37 cellular contexts compared by ENCODE assay signal in the genomic region with DNA sequence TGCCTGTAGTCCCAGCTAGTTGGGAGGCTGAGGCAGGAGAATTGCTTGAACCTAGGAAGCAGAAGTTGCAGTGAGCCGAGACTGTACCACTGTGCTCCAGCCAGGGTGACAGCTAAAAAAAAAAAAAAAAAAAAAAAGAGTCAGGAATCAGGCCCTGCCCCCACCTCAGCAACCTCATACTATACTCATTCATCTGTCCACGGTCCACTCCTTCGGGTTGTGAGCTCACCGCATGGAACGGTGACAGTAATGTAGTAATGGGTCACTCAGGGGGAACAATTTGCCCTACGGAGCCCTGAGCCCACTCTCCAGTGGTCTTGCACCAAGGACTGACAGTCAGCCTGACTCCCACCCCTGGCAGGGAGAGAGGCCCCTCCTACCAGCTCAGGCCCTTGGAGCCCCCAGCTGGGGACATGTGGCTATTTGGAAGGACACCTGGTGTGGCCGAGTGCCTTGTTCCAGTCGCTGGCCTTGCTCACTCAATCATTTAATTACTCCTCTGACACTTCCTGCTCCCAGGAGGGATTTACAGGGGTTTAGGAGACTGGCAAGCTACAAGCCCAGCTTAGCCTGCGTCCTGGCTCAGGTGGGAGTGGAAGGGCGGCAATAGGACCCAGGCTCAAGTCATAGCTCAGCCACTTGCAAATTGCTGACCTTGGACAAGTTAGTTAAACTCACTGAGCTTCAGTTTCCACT. TPM values are rescaled to one million over a fixed set of nuclear protein-coding genes. Genes with fewer than 3 reads are reported as not detected.
DNase-seq lines count a peak whose midpoint lies in the region; ATAC-seq, FAIRE-seq and TF ChIP-seq lines count a peak whose summit lies in the region.
"Had no signal": no experiment of that assay in that cellular context is flagged by ENCODE, and none has a peak within 500 bp of the region (broad histone marks: within the 10 kb centered on the region; RNA-seq: fewer than 3 reads in every experiment).

No MANE protein-coding gene starts in this region.

- TF ChIP-seq CTCF in GM23338 (conservative IDR thresholded peaks at IDR 0.05; ENCODE audit: low read depth in 2 of 2) (no peak), H1 (IDR thresholded peaks at IDR 0.05; ENCODE audit: control extremely low read depth in 1 of 3, insufficient read depth in 1 of 3, low read depth in 1 of 3, low read length in 3 of 3) (no peak), pancreas (IDR thresholded peaks at IDR 0.05) (no peak)

- H2BK5ac ChIP-seq in H1 (ENCODE audit: low read depth, low read length), result no peak overlapping the region

- H3K9me3 Mint-ChIP-seq in GM23338 (no peaks in the 10 kb centered on the region), immature natural killer cell (no peaks in the 10 kb centered on the region)
- H3K9me3 Mint-ChIP-seq in activated T-helper 2 cell treated with anti-CD3 and anti-CD28 coated beads, Interferon-gamma antibody, Interleukin-2, Interleukin-4, amounts not matched to agents 10 μg/mL and 5 μg/mL and 100 μg/mL, durations not matched to agents 14 hours and 24 hours and 36 hours, result no peaks in the 10 kb centered on the region
- H3K9me3 Mint-ChIP-seq: activated CD4-positive, alpha-beta T cell treated with anti-CD3 and anti-CD28 coated beads, Interleukin-2, amount 10 ng/mL, durations not matched to agents 24 days and 14 days; naive thymus-derived CD8-positive, alpha-beta T cell; T-cell had no signal

- no peak for DNase-seq in GM23338 (ENCODE audit: low spot score)
- DNase-seq in NCI-H524 treated with DMSO at 0.1 percent for 48 hours (lab: John Stamatoyannopoulos, UW), result peak; percentile 45
- no peak for DNase-seq in H1 (ENCODE audit: low read depth in 1 of 2, low spot score in 2 of 2)
- DNase-seq in pancreas, result no peak
- DNase-seq in OCI-M2 (lab: John Stamatoyannopoulos, UW; ENCODE audit: unreplicated experiment), result no peak
- DNase-seq in immature natural killer cell, result no peak
- no peak for DNase-seq in activated T-helper 2 cell treated with anti-CD3 and anti-CD28 coated beads, Interferon-gamma antibody, Interleukin-2, Interleukin-4, amounts not matched to agents 10 μg/mL and 5 μg/mL and 100 μg/mL, durations not matched to agents 14 hours and 24 hours and 36 hours (ENCODE audit: low spot score)
- DNase-seq in GM19240 (ENCODE audit: insufficient read length, low spot score), result no peak
- DNase-seq: activated CD4-positive, alpha-beta T cell treated with anti-CD3 and anti-CD28 coated beads, Interleukin-2, amount 10 ng/mL, durations not matched to agents 24 days and 14 days; activated CD8-positive, alpha-beta memory T cell treated with anti-CD3 and anti-CD28 coated beads for 24 hours; activated gamma-delta T cell; activated T-cell treated with anti-CD3 and anti-CD28 coated beads for 4 hours; Caco-2; colonic mucosa; effector memory CD4-positive, alpha-beta T cell; erythroblast; head of caudate nucleus; kidney; lower lobe of right lung; MM.1S; naive thymus-derived CD8-positive, alpha-beta T cell; NCI-H1105 treated with DMSO at 0.1 percent for 48 hours; NCI-H2081 treated with DMSO at 0.1 percent for 48 hours; NCI-H2227 treated with DMSO at 0.1 percent for 48 hours; NCI-H748 treated with DMSO at 0.1 percent for 48 hours; RPMI8226; SJCRH30; stimulated activated CD4-positive, alpha-beta T cell treated with anti-CD3 and anti-CD28 coated beads, Interleukin-1b, Interleukin-23, amount 100 ng/mL, for 48 hours; stimulated activated naive CD4-positive, alpha-beta T cell treated with Interleukin-2 at 50 U/mL for 16 hours; T-cell; upper lobe of right lung had no signal

- H3K4me3 ChIP-seq in GM23338, result no peak overlapping the region
- H3K4me3 ChIP-seq in H1 (ENCODE audit: extremely low read depth in 1 of 4, insufficient read depth in 2 of 4, low read depth in 3 of 4, low read length in 4 of 4), result no peak overlapping the region
- H3K4me3 ChIP-seq in pancreas, result no peak overlapping the region
- H3K4me3 ChIP-seq: colonic mucosa, lower lobe of right lung, SJCRH30, suprapubic skin, upper lobe of right lung had no signal

- H3K4me2 ChIP-seq in GM23338, result 0 out of 2 replicates have a peak overlapping the region, but pooled peaks have one; percentile 38
- H3K4me2 ChIP-seq in H1 (ENCODE audit: insufficient read depth in 1 of 2, low read depth in 2 of 2, low read length in 2 of 2), result no peak overlapping the region
- H3K4me2 ChIP-seq: KMS-11 had no signal

- no peaks in the 10 kb centered on the region; the same call in 1 of the 2 replicates for H3K23me2 ChIP-seq in H1 (ENCODE audit: low read depth, low read length)

- TF ChIP-seq POLR2A in H1 (IDR thresholded peaks at IDR 0.05; ENCODE audit: control extremely low read depth in 1 of 2, low read depth in 2 of 2, low read length in 2 of 2), result no peak

- no peak for TF ChIP-seq EP300 in H1 (IDR thresholded peaks at IDR 0.05; ENCODE audit: borderline replicate concordance in 1 of 2, low read depth in 2 of 2, low read length in 2 of 2)

- peaks cover 3% of the 10 kb centered on the region; the same call in 1 of the 2 replicates for H3F3A ChIP-seq in GM23338 (replicated peaks; ENCODE audit: low read depth)

- peak overlapping the region; percentile 91; the same call in 1 of the 2 replicates for H2BK20ac ChIP-seq in H1 (ENCODE audit: low read length)

- CTCF ChIA-PET in H1 (lab: Charles Lee; ENCODE audit: partially characterized antibody), result interaction anchor here (0.6 to 9.1 kb wide), 21 partner anchors 8 to 177 kb away, joined by 3 to 129 read pairs (median 4); a partner anchor contains a TSS

- no peak for TF ChIP-seq RAD21 in H1 (IDR thresholded peaks at IDR 0.05 in 1 of 2, conservative IDR thresholded peaks at IDR 0.05 in 1 of 2; ENCODE audit: low read depth in 2 of 2, low read length in 2 of 2)

- H3K79me1 ChIP-seq in H1 (ENCODE audit: low read depth, low read length), result no peaks in the 10 kb centered on the region

- H3K79me2 ChIP-seq in GM23338 (replicated peaks; ENCODE audit: insufficient read depth) (no peaks in the 10 kb centered on the region), H1 (ENCODE audit: control insufficient read depth in 1 of 2, insufficient read depth in 2 of 2, low read length in 2 of 2) (no peaks in the 10 kb centered on the region)

- H2BK12ac ChIP-seq in H1 (ENCODE audit: low read depth, low read length), result 0 out of 2 replicates have a peak overlapping the region, but pooled peaks have one; percentile 1

- no peak overlapping the region for H4K8ac ChIP-seq in H1 (ENCODE audit: extremely low read depth, insufficient read depth, low read length)

- H3K4me1 Mint-ChIP-seq in GM23338, result peaks cover 65% of the 10 kb centered on the region
- H3K4me1 Mint-ChIP-seq in immature natural killer cell, result peaks cover 9 to 11% of the 10 kb centered on the region in 2 donors
- H3K4me1 Mint-ChIP-seq in activated T-helper 2 cell treated with anti-CD3 and anti-CD28 coated beads, Interferon-gamma antibody, Interleukin-2, Interleukin-4, amounts not matched to agents 10 μg/mL and 5 μg/mL and 100 μg/mL, durations not matched to agents 14 hours and 24 hours and 36 hours (ENCODE audit: low read depth), result peaks cover 3% of the 10 kb centered on the region

- no peak overlapping the region for H3K56ac ChIP-seq in H1 (replicated peaks; ENCODE audit: insufficient read length, low read depth, low read length)

- H2AFZ ChIP-seq in GM23338, result no peak overlapping the region
- H2AFZ ChIP-seq in H1 (ENCODE audit: low read length), result no peak overlapping the region

- H3K36me3 Mint-ChIP-seq in GM23338 (ENCODE audit: low read depth) (no peaks in the 10 kb centered on the region), immature natural killer cell (no peaks in the 10 kb centered on the region)
- no peaks in the 10 kb centered on the region for H3K36me3 Mint-ChIP-seq in activated T-helper 2 cell treated with anti-CD3 and anti-CD28 coated beads, Interferon-gamma antibody, Interleukin-2, Interleukin-4, amounts not matched to agents 10 μg/mL and 5 μg/mL and 100 μg/mL, durations not matched to agents 14 hours and 24 hours and 36 hours (ENCODE audit: low read depth)
- H3K36me3 Mint-ChIP-seq: CD14-positive monocyte; naive thymus-derived CD8-positive, alpha-beta T cell; T-cell had no signal

- H3K27me3 Mint-ChIP-seq in GM23338 (ENCODE audit: insufficient read depth, low read depth, poor library complexity) (peaks cover 29% of the 10 kb centered on the region), immature natural killer cell (ENCODE audit: low read depth in 3 of 3) (peaks cover 0 to 5% (median 3%) of the 10 kb centered on the region in 3 donors)
- H3K27me3 Mint-ChIP-seq in activated T-helper 2 cell treated with anti-CD3 and anti-CD28 coated beads, Interferon-gamma antibody, Interleukin-2, Interleukin-4, amounts not matched to agents 10 μg/mL and 5 μg/mL and 100 μg/mL, durations not matched to agents 14 hours and 24 hours and 36 hours (ENCODE audit: low read depth), result peaks cover 5% of the 10 kb centered on the region

- H3K9me3 ChIP-seq in H1 (ENCODE audit: insufficient read depth in 2 of 2, low read depth in 1 of 2, low read length in 1 of 2), result no peaks in the 10 kb centered on the region
- no peaks in the 10 kb centered on the region for H3K9me3 ChIP-seq in pancreas
- H3K9me3 ChIP-seq: Caco-2, colonic mucosa, lower lobe of right lung, SJCRH30, suprapubic skin, upper lobe of right lung had no signal

- FAIRE-seq in H1 (lab: Jason Lieb, UNC), result no peak
- FAIRE-seq in pancreas (lab: Jason Lieb, UNC), result no peak
- FAIRE-seq: astrocyte, HTR-8/SVneo, kidney had no signal

- intact Hi-C loops in pancreas (cut with DNase I), result no loop called here
- intact Hi-C loops in activated T-helper 2 cell treated with anti-CD3 and anti-CD28 coated beads, Interferon-gamma antibody, Interleukin-2, Interleukin-4, amounts not matched to agents 10 μg/mL and 5 μg/mL and 100 μg/mL, durations not matched to agents 14 hours and 24 hours and 36 hours (cut with micrococcal nuclease), result no loop called here

- H3K4me3 Mint-ChIP-seq in GM23338 (no peak overlapping the region), immature natural killer cell (no peak overlapping the region)
- no peak overlapping the region for H3K4me3 Mint-ChIP-seq in activated T-helper 2 cell treated with anti-CD3 and anti-CD28 coated beads, Interferon-gamma antibody, Interleukin-2, Interleukin-4, amounts not matched to agents 10 μg/mL and 5 μg/mL and 100 μg/mL, durations not matched to agents 14 hours and 24 hours and 36 hours (ENCODE audit: low read depth)
- H3K4me3 Mint-ChIP-seq: activated CD4-positive, alpha-beta T cell treated with anti-CD3 and anti-CD28 coated beads, Interleukin-2, amount 10 ng/mL, durations not matched to agents 24 days and 14 days; CD14-positive monocyte; naive thymus-derived CD8-positive, alpha-beta T cell; T-cell had no signal

- no peak overlapping the region for H2BK120ac ChIP-seq in H1 (replicated peaks; ENCODE audit: low read depth, low read length)

- H3K4me1 ChIP-seq in GM23338 (ENCODE audit: insufficient read depth) (peaks cover 41% of the 10 kb centered on the region), H1 (replicated peaks in 1 of 4; ENCODE audit: control insufficient read depth in 3 of 4, insufficient read depth in 4 of 4, low read length in 3 of 4) (peaks cover 3 to 39% (median 21%) of the 10 kb centered on the region in 4 experiments), pancreas (no peaks in the 10 kb centered on the region)
- H3K4me1 ChIP-seq: colonic mucosa, lower lobe of right lung, SJCRH30, suprapubic skin, upper lobe of right lung had no signal

- no peak overlapping the region for H4K5ac ChIP-seq in H1 (ENCODE audit: insufficient read length, low read depth, low read length)

- H3K4ac ChIP-seq in H1 (replicated peaks; ENCODE audit: insufficient read length, low read depth, low read length), result no peak overlapping the region

- POLR2A ChIA-PET in H1 (lab: Charles Lee; ENCODE audit: partially characterized antibody), result interaction anchor here (0.8 to 1.4 kb wide), 3 partner anchors 14 to 29 kb away, joined by 3 to 6 read pairs (median 6); no protein-coding TSS in a partner anchor

- H3K27me3 ChIP-seq in GM23338 (ENCODE audit: insufficient read depth) (no peaks in the 10 kb centered on the region), H1 (replicated peaks in 1 of 4; ENCODE audit: control insufficient read depth in 3 of 4, extremely low read depth in 1 of 4, insufficient read depth in 3 of 4, low read length in 3 of 4) (no peaks in the 10 kb centered on the region), pancreas (no peaks in the 10 kb centered on the region)
- H3K27me3 ChIP-seq: colonic mucosa, suprapubic skin, upper lobe of right lung had no signal

- no peak overlapping the region; a peak in 1 of 7 replicates for H3K9ac ChIP-seq in H1 (replicated peaks in 1 of 4; ENCODE audit: extremely low read depth in 1 of 4, low read depth in 3 of 4, low read length in 3 of 4)
- H3K9ac ChIP-seq: KMS-11 had no signal

- no peak overlapping the region for H3K14ac ChIP-seq in H1 (ENCODE audit: insufficient read length)

- WGBS in H1 (ENCODE audit: extremely low coverage in 1 of 2, insufficient coverage in 1 of 2, insufficient read length in 1 of 2, insufficient replicate concordance in 2 of 2, low coverage in 1 of 2, low lambda C conversion rate in 2 of 2, missing lambda C conversion rate in 1 of 2), 2 experiments, result 86% methylated on average over 10 of the region's 10 CpGs; no CpG with 5 or more reads in 1 of the 2 experiments
- 49 to 61% methylated on average over 9 to 10 of the region's 10 CpGs for WGBS in pancreas, 2 donors

- no peak overlapping the region for H3K27ac ChIP-seq in GM23338 (ENCODE audit: low read depth)
- no peak overlapping the region for H3K27ac ChIP-seq in H1 (ENCODE audit: low read depth, low read length)
- H3K27ac ChIP-seq in pancreas, result peak overlapping the region in 1 of 4 donors; percentile 22
- H3K27ac ChIP-seq: colonic mucosa, KMS-11, lower lobe of right lung, SJCRH30, suprapubic skin, upper lobe of right lung had no signal

- no peak overlapping the region for H4K91ac ChIP-seq in H1 (replicated peaks; ENCODE audit: insufficient read length, low read length)

- H3K36me3 ChIP-seq in GM23338 (ENCODE audit: insufficient read depth) (no peaks in the 10 kb centered on the region; the same call in 1 of the 2 replicates), H1 (ENCODE audit: control insufficient read depth in 2 of 4, insufficient read depth in 4 of 4, low read length in 3 of 4) (no peaks in the 10 kb centered on the region), pancreas (no peaks in the 10 kb centered on the region)
- H3K36me3 ChIP-seq: colonic mucosa, lower lobe of right lung, SJCRH30, suprapubic skin, upper lobe of right lung had no signal

- peak overlapping the region; percentile 48; the same call in 1 of the 2 replicates for H3K18ac ChIP-seq in H1 (ENCODE audit: extremely low read depth, low read length)

- H3K9me2 ChIP-seq in GM23338 (ENCODE audit: insufficient read depth), result no peaks in the 10 kb centered on the region

- H3K27ac Mint-ChIP-seq in GM23338, result peak overlapping the region; percentile 56
- H3K27ac Mint-ChIP-seq in immature natural killer cell, result no peak overlapping the region
- H3K27ac Mint-ChIP-seq in activated T-helper 2 cell treated with anti-CD3 and anti-CD28 coated beads, Interferon-gamma antibody, Interleukin-2, Interleukin-4, amounts not matched to agents 10 μg/mL and 5 μg/mL and 100 μg/mL, durations not matched to agents 14 hours and 24 hours and 36 hours, result no peak overlapping the region
- H3K27ac Mint-ChIP-seq: activated CD4-positive, alpha-beta T cell treated with anti-CD3 and anti-CD28 coated beads, Interleukin-2, amount 10 ng/mL, durations not matched to agents 24 days and 14 days; naive thymus-derived CD8-positive, alpha-beta T cell; T-cell had no signal

- no peak overlapping the region; the same call in 1 of the 2 replicates for H2AK5ac ChIP-seq in H1 (ENCODE audit: low read depth, low read length)

- ATAC-seq in GM23338, result no peak
- ATAC-seq in pancreas, result peak in 3 of 4 donors; percentile 14 to 58 (median 26)
- ATAC-seq: lower lobe of right lung; naive thymus-derived CD8-positive, alpha-beta T cell; T-cell; upper lobe of right lung had no signal

- peak overlapping the region; percentile 76 for H2BK15ac ChIP-seq in H1 (ENCODE audit: low read length)

- no peak overlapping the region for H3K23ac ChIP-seq in H1 (ENCODE audit: insufficient read length)

- H4K20me1 ChIP-seq in GM23338 (replicated peaks; ENCODE audit: insufficient read depth) (no peaks in the 10 kb centered on the region), H1 (replicated peaks in 1 of 2; ENCODE audit: control insufficient read depth in 1 of 2, insufficient read depth in 2 of 2, low read length in 2 of 2) (no peaks in the 10 kb centered on the region)

RNA-seq across cellular contexts. Expression of a gene that starts 19.9 kb away (rescaled TPM):
- 10.3 and 11.4 TPM in 2 replicates for total RNA-seq in GM23338 (2014; rRNA removed; shearing (Covaris generic))
- polyA plus RNA-seq in GM23338 (2016; fragmentation: Nextera tagmentation; extraction: Ambion mirVana) (4.7 and 5.4 TPM in 2 replicates), H1 (2011; rRNA removed) (24.9 and 25.0 TPM in 2 replicates), pancreas (10 to 100 TPM in 1 of 2 donors, 1 to 10 TPM in 1; 5.7 to 19.5 TPM), immature natural killer cell (1 to 10 TPM; 1.5 to 6.0 (median 2.3) TPM)
- 14.0 and 14.1 TPM in 2 replicates for total RNA-seq in H1 (2021; fragmentation: NEBNext Ultra II Directional; extraction: Animal tissue kit (Norgen Biotek cat#: 25700))
- 14.3 TPM for polyA plus RNA-seq in H1 (2011; cell fraction: cytosol; rRNA removed)
- 43.9 TPM for polyA plus RNA-seq in H1 (2011; cell fraction: nucleus; rRNA removed)
- polyA plus RNA-seq in H1 (2012, experiment 1 of 2), result 16.0 to 28.5 TPM (median 22.8 TPM) in 4 replicates
- 13.3 TPM for polyA plus RNA-seq in H1 (2012, experiment 2 of 2)
- 16.1 TPM for polyA plus RNA-seq in H1 (2013, experiment 1 of 2)
- 13.8 TPM for polyA plus RNA-seq in H1 (2013, experiment 2 of 2)
- polyA minus RNA-seq in H1 (2011; rRNA and poly(A)+ RNA removed), result 16.8 and 18.9 TPM in 2 replicates
- 14.2 TPM for polyA minus RNA-seq in H1 (2011; cell fraction: cytosol; rRNA and poly(A)+ RNA removed)
- 9.4 TPM for polyA minus RNA-seq in H1 (2011; cell fraction: nucleus; rRNA and poly(A)+ RNA removed)
- total RNA-seq in pancreas, result 1 to 10 TPM; 1.1 to 4.6 (median 2.2) TPM
- 0.46 and 0.59 TPM in 2 replicates for total RNA-seq in activated T-helper 2 cell treated with anti-CD3 and anti-CD28 coated beads, Interferon-gamma antibody, Interleukin-2, Interleukin-4, amounts not matched to agents 10 μg/mL and 5 μg/mL and 100 μg/mL, durations not matched to agents 14 hours and 24 hours and 36 hours
- total RNA-seq: osteoblast, SJCRH30 had no signal

RNA-seq across cellular contexts. Expression of a gene that starts 44.2 kb away (rescaled TPM):
- 7.7 and 10.3 TPM in 2 replicates for total RNA-seq in GM23338 (2014; rRNA removed; shearing (Covaris generic))
- polyA plus RNA-seq in GM23338 (2016; fragmentation: Nextera tagmentation; extraction: Ambion mirVana) (2.4 TPM in 2 replicates), H1 (2011; rRNA removed) (15.0 and 21.9 TPM in 2 replicates), pancreas (1 to 10 TPM; 5.3 to 8.9 TPM), immature natural killer cell (10 to 100 TPM in 2 of 3 donors, 1 to 10 TPM in 1; 8.8 to 28.8 (median 11.5) TPM)
- total RNA-seq in H1 (2021; fragmentation: NEBNext Ultra II Directional; extraction: Animal tissue kit (Norgen Biotek cat#: 25700)), result 7.5 and 8.2 TPM in 2 replicates
- polyA plus RNA-seq in H1 (2011; cell fraction: cytosol; rRNA removed), result 15.7 TPM
- 25.8 TPM for polyA plus RNA-seq in H1 (2011; cell fraction: nucleus; rRNA removed)
- polyA plus RNA-seq in H1 (2012, experiment 1 of 2), result 7.4 to 15.9 TPM (median 11.4 TPM) in 4 replicates
- polyA plus RNA-seq in H1 (2012, experiment 2 of 2), result 6.3 TPM
- 4.8 TPM for polyA plus RNA-seq in H1 (2013, experiment 1 of 2)
- 3.9 TPM for polyA plus RNA-seq in H1 (2013, experiment 2 of 2)
- polyA minus RNA-seq in H1 (2011; rRNA and poly(A)+ RNA removed), result 12.0 and 13.5 TPM in 2 replicates
- polyA minus RNA-seq in H1 (2011; cell fraction: cytosol; rRNA and poly(A)+ RNA removed), result 5.3 TPM
- 5.2 TPM for polyA minus RNA-seq in H1 (2011; cell fraction: nucleus; rRNA and poly(A)+ RNA removed)
- total RNA-seq in pancreas, result 1 to 10 TPM; 3.2 to 5.6 (median 4.5) TPM
- 35.2 and 37.2 TPM in 2 replicates for total RNA-seq in activated T-helper 2 cell treated with anti-CD3 and anti-CD28 coated beads, Interferon-gamma antibody, Interleukin-2, Interleukin-4, amounts not matched to agents 10 μg/mL and 5 μg/mL and 100 μg/mL, durations not matched to agents 14 hours and 24 hours and 36 hours

RNA-seq across cellular contexts. Expression of a gene that starts 46.0 kb away (rescaled TPM):
- total RNA-seq in GM23338 (2014; rRNA removed; shearing (Covaris generic)), result 5.6 and 8.5 TPM in 2 replicates
- polyA plus RNA-seq in GM23338 (2016; fragmentation: Nextera tagmentation; extraction: Ambion mirVana) (10.1 and 11.0 TPM in 2 replicates), H1 (2011; rRNA removed) (10.6 and 13.4 TPM in 2 replicates), pancreas (10 to 100 TPM; 20.4 to 21.8 TPM), immature natural killer cell (10 to 100 TPM; 18.3 to 54.9 (median 29.7) TPM)
- total RNA-seq in H1 (2021; fragmentation: NEBNext Ultra II Directional; extraction: Animal tissue kit (Norgen Biotek cat#: 25700)), result 9.6 and 9.7 TPM in 2 replicates
- polyA plus RNA-seq in H1 (2011; cell fraction: cytosol; rRNA removed), result 13.2 TPM
- polyA plus RNA-seq in H1 (2011; cell fraction: nucleus; rRNA removed), result 26.4 TPM
- polyA plus RNA-seq in H1 (2012, experiment 1 of 2), result 7.1 to 12.4 TPM (median 9.2 TPM) in 4 replicates
- polyA plus RNA-seq in H1 (2012, experiment 2 of 2), result 10.5 TPM
- polyA plus RNA-seq in H1 (2013, experiment 1 of 2), result 9.5 TPM
- 8.7 TPM for polyA plus RNA-seq in H1 (2013, experiment 2 of 2)
- polyA minus RNA-seq in H1 (2011; rRNA and poly(A)+ RNA removed), result 8.1 and 9.2 TPM in 2 replicates
- polyA minus RNA-seq in H1 (2011; cell fraction: cytosol; rRNA and poly(A)+ RNA removed), result 3.8 TPM
- 18.3 TPM for polyA minus RNA-seq in H1 (2011; cell fraction: nucleus; rRNA and poly(A)+ RNA removed)
- 10 to 100 TPM in 5 of 6 donors, 1 to 10 TPM in 1; 9.6 to 20.2 (median 11.8) TPM for total RNA-seq in pancreas
- total RNA-seq in activated T-helper 2 cell treated with anti-CD3 and anti-CD28 coated beads, Interferon-gamma antibody, Interleukin-2, Interleukin-4, amounts not matched to agents 10 μg/mL and 5 μg/mL and 100 μg/mL, durations not matched to agents 14 hours and 24 hours and 36 hours, result 61.7 and 68.7 TPM in 2 replicates
